ENCODE assay signal across 14 cellular contexts in genomic region chr2:131038258-131039100, GRCh38. TPM values are rescaled to one million over a fixed set of nuclear protein-coding genes. Genes with fewer than 3 reads are reported as not detected.
DNase-seq lines count a peak whose midpoint lies in the region; ATAC-seq and TF ChIP-seq lines count a peak whose summit lies in the region.
"Had no signal": no experiment of that assay in that cellular context is flagged by ENCODE, and none has a peak within 500 bp of the region (broad histone marks: within the 10 kb centered on the region; RNA-seq: fewer than 3 reads in every experiment).

No MANE protein-coding gene starts in this region.

- intact Hi-C loops in CD4-positive, alpha-beta T cell (cut with DNase I, micrococcal nuclease): no loop called here
- intact Hi-C loops in sciatic nerve (cut with DNase I): no loop called here

- H3K4me1 Mint-ChIP-seq in CD4-positive, alpha-beta T cell (ENCODE audit: low read depth): peaks cover 38% of the 10 kb centered on the region

- ATAC-seq in CD4-positive, alpha-beta T cell (ENCODE audit: poor library complexity): no peak
- no peak for ATAC-seq in sciatic nerve

- peaks cover 10% of the 10 kb centered on the region for H3K27me3 ChIP-seq in CD4-positive, alpha-beta T cell (ENCODE audit: control insufficient read depth, insufficient read depth, low read length)
- no peaks in the 10 kb centered on the region for H3K27me3 ChIP-seq in Loucy (ENCODE audit: insufficient read depth, low read length, poor library complexity, severe bottlenecking)

- H3K36me3 ChIP-seq in Loucy (ENCODE audit: insufficient read depth, low read length): no peaks in the 10 kb centered on the region
- H3K36me3 ChIP-seq: BLaER1 treated with 17β-estradiol and CSF1 and Interleukin-3, amounts not matched to agents 10 nM and 100 nM had no signal

- POLR2A ChIA-PET in CD4-positive, alpha-beta T cell (lab: Charles Lee): interaction anchor here (3.4 kb wide), 1 partner anchor 54 kb away, joined by 32 read pairs; the partner anchor contains the start of gene FAM168B

- TF ChIP-seq CTCF in CD4-positive, alpha-beta T cell (IDR thresholded peaks at IDR 0.05): no peak
- TF ChIP-seq CTCF in Loucy (conservative IDR thresholded peaks at IDR 0.05; ENCODE audit: low read length): no peak

- no peak overlapping the region for H3K27ac Mint-ChIP-seq in CD4-positive, alpha-beta T cell

- H3K27me3 Mint-ChIP-seq in CD4-positive, alpha-beta T cell: peaks cover 22% of the 10 kb centered on the region

- CTCF ChIA-PET in CD4-positive, alpha-beta T cell (lab: Charles Lee): interaction anchor here (0.5 kb wide), 1 partner anchor 43 kb away, joined by 3 read pairs; no protein-coding TSS in a partner anchor

- H3K4me2 ChIP-seq in Loucy (ENCODE audit: low read depth, low read length, poor library complexity, severe bottlenecking): peak overlapping the region; percentile 20
- H3K4me2 ChIP-seq: BLaER1 treated with 17β-estradiol and CSF1 and Interleukin-3, amounts not matched to agents 10 nM and 100 nM; PC-9 had no signal

- no peak overlapping the region for H3K4me3 ChIP-seq in Loucy (ENCODE audit: low read length, poor library complexity, severe bottlenecking)
- H3K4me3 ChIP-seq: BLaER1 treated with 17β-estradiol and CSF1 and Interleukin-3, amounts not matched to agents 10 nM and 100 nM; PC-9 had no signal

- DNase-seq in CD4-positive, alpha-beta T cell: no peak
- DNase-seq in islet precursor cell (peak; percentile 45), sciatic nerve (ENCODE audit: low spot score) (peak; percentile 37), HK-2 (ENCODE audit: unreplicated experiment) (no peak), globus pallidus (ENCODE audit: low spot score) (no peak)
- DNase-seq in activated CD4-positive, CD25-positive, alpha-beta regulatory T cell (lab: John Stamatoyannopoulos, UW): no peak
- DNase-seq: DMS79, GOT3, KBM-7, NCI-H1694 treated with DMSO at 0.1 percent for 48 hours, NCI-H510A treated with DMSO at 0.1 percent for 48 hours, PC-9 had no signal

- no peak overlapping the region for H3K27ac ChIP-seq in CD4-positive, alpha-beta T cell (ENCODE audit: low read depth, low read length)
- H3K27ac ChIP-seq: BLaER1 treated with 17β-estradiol and CSF1 and Interleukin-3, amounts not matched to agents 10 nM and 100 nM; PC-9 had no signal

- no peak overlapping the region for H2AFZ ChIP-seq in Loucy (ENCODE audit: low read length)
- H2AFZ ChIP-seq: PC-9 had no signal

- H3K9ac ChIP-seq in Loucy (ENCODE audit: low read depth, low read length, poor library complexity, severe bottlenecking): no peak overlapping the region
- H3K9ac ChIP-seq: BLaER1 treated with 17β-estradiol and CSF1 and Interleukin-3, amounts not matched to agents 10 nM and 100 nM had no signal

- no peaks in the 10 kb centered on the region for H4K20me1 ChIP-seq in Loucy (ENCODE audit: insufficient read depth, low read length, poor library complexity, severe bottlenecking)

- H3K4me1 ChIP-seq in Loucy (ENCODE audit: insufficient read depth, low read length, poor library complexity, severe bottlenecking): peaks cover 36% of the 10 kb centered on the region

- H3K79me2 ChIP-seq in Loucy (ENCODE audit: insufficient read depth, low read length): peaks cover 23% of the 10 kb centered on the region

- no peaks in the 10 kb centered on the region for H3K9me3 ChIP-seq in CD4-positive, alpha-beta T cell (ENCODE audit: control insufficient read depth, low read length)
- no peaks in the 10 kb centered on the region for H3K9me3 ChIP-seq in Loucy (ENCODE audit: insufficient read depth, low read depth, low read length)
- H3K9me3 ChIP-seq: BLaER1 treated with 17β-estradiol and CSF1 and Interleukin-3, amounts not matched to agents 10 nM and 100 nM had no signal

- no peaks in the 10 kb centered on the region for H3F3A ChIP-seq in Loucy (ENCODE audit: low read depth)

- H3K36me3 Mint-ChIP-seq in CD4-positive, alpha-beta T cell (ENCODE audit: low read depth): peaks cover 6% of the 10 kb centered on the region

- no peaks in the 10 kb centered on the region for H3K9me2 ChIP-seq in Loucy (replicated peaks; ENCODE audit: low read depth, low read length)

- peak overlapping the region; percentile 15 for H3K4me3 Mint-ChIP-seq in CD4-positive, alpha-beta T cell

- H3K9me3 Mint-ChIP-seq in CD4-positive, alpha-beta T cell: no peaks in the 10 kb centered on the region

RNA-seq across cellular contexts. Expression of gene FAM168B, which starts 54.8 kb away (rescaled TPM):
- 10 to 100 TPM; 74.1 to 76.4 TPM for total RNA-seq in CD4-positive, alpha-beta T cell
- total RNA-seq in sciatic nerve: 88.0 TPM

Comparison
In these comparisons a context has a peak if more than half of its experiments do, and no peak if none do; other contexts are left out.
1. DNase-seq: peak in islet precursor cell (single experiment) and sciatic nerve (single experiment); none in CD4-positive, alpha-beta T cell (0 of 10), HK-2 (single experiment), activated CD4-positive, CD25-positive, alpha-beta regulatory T cell (0 of 4) and globus pallidus (single experiment).